ENCODE assay signal across 11 cellular contexts in genomic region chr12:109773384-109774011, GRCh38. TPM values are rescaled to one million over a fixed set of nuclear protein-coding genes. Genes with fewer than 3 reads are reported as not detected.
DNase-seq lines count a peak whose midpoint lies in the region; ATAC-seq, FAIRE-seq and TF ChIP-seq lines count a peak whose summit lies in the region.
"Had no signal": no experiment of that assay in that cellular context is flagged by ENCODE, and none has a peak within 500 bp of the region (broad histone marks: within the 10 kb centered on the region; RNA-seq: fewer than 3 reads in every experiment).

No MANE protein-coding gene starts in this region.

- intact Hi-C loops in K562 (cut with micrococcal nuclease) (loop anchor here (2.0 kb wide), 1 partner anchor 345 kb away; no protein-coding TSS in a partner anchor), lower lobe of right lung (cut with DNase I) (loop anchor here (10.0 kb wide), 1 partner anchor 249 kb away; no protein-coding TSS in a partner anchor)

- CTCF ChIA-PET in K562 (lab: Yijun Ruan, JAX; ENCODE audit: low intra/inter-chr PET ratio): no interaction called here

- no peak for FAIRE-seq in K562 (lab: Jason Lieb, UNC)
- FAIRE-seq: GM18507, H54 had no signal

- in situ Hi-C loops in K562 (cut with MboI): loop anchor here (5.0 kb wide), 1 partner anchor 341 kb away; no protein-coding TSS in a partner anchor

- H4K20me1 ChIP-seq in K562 (replicated peaks; ENCODE audit: control insufficient read depth, insufficient read depth, low read length): peaks cover 11% of the 10 kb centered on the region; the same call in 1 of the 2 replicates

- no TSS peak for BruUV-seq in K562 (replicated peaks; lab: Mats Ljungman, UMichigan)

- TF ChIP-seq CTCF in 22Rv1 (IDR thresholded peaks at IDR 0.05) (no peak), K562 (IDR thresholded peaks at IDR 0.05 in 2 of 3, conservative IDR thresholded peaks at IDR 0.05 in 1 of 3; ENCODE audit: insufficient read depth in 2 of 3, low read depth in 1 of 3, low read length in 3 of 3) (no peak), lower lobe of right lung (IDR thresholded peaks at IDR 0.05) (no peak)

- no peak for TF ChIP-seq EP300 in Ishikawa (IDR thresholded peaks at IDR 0.05; ENCODE audit: borderline replicate concordance)
- TF ChIP-seq EP300 in K562 (IDR thresholded peaks at IDR 0.05; ENCODE audit: low read length): no peak

- TF ChIP-seq RAD21 in Ishikawa (IDR thresholded peaks at IDR 0.05; ENCODE audit: low read depth): no peak
- no peak for TF ChIP-seq RAD21 in K562 (CRISPR knock-in tag; conservative IDR thresholded peaks at IDR 0.05 in 1 of 2, IDR thresholded peaks at IDR 0.05 in 1 of 2)

- POLR2A ChIA-PET in K562 (lab: Yijun Ruan, JAX): no interaction called here

- no peak for ATAC-seq in K562
- peak; percentile 49 to 54 for ATAC-seq in lower lobe of right lung
- ATAC-seq in GM21447 (IDR thresholded peaks at IDR 0.05; ENCODE audit: unreplicated experiment): no peak
- no peak for ATAC-seq in GM21526 (IDR thresholded peaks at IDR 0.05; ENCODE audit: low FRiP score, unreplicated experiment)
- no peak for ATAC-seq in SK-N-SH treated with all-trans-retinoic acid at 6 μM for 48 hours
- ATAC-seq in HG03025 (IDR thresholded peaks at IDR 0.05; ENCODE audit: low FRiP score, unreplicated experiment): no peak

- no peak overlapping the region for H2AFZ ChIP-seq in K562 (ENCODE audit: low read depth, low read length)

- TF ChIP-seq POLR2A in K562 (conservative IDR thresholded peaks at IDR 0.05): no peak

- H3K36me3 ChIP-seq in K562 (ENCODE audit: control insufficient read depth, insufficient read depth, low read length) (no peaks in the 10 kb centered on the region), lower lobe of right lung (no peaks in the 10 kb centered on the region)

- H3K79me2 ChIP-seq in K562 (ENCODE audit: control insufficient read depth, insufficient read depth, low read length): no peaks in the 10 kb centered on the region

- H3K9ac ChIP-seq in K562 (ENCODE audit: insufficient read depth in 1 of 2, low read depth in 2 of 2, low read length in 2 of 2): no peak overlapping the region

- H3K4me3 ChIP-seq in K562: no peak overlapping the region
- H3K4me3 ChIP-seq in lower lobe of right lung: peak overlapping the region; percentile 17

- WGBS in K562 (ENCODE audit: insufficient coverage, low coverage, missing lambda C conversion rate): under 1% methylated on average over 19 of the region's 21 CpGs

- H3K4me2 ChIP-seq in K562 (ENCODE audit: insufficient read depth, low read length): no peak overlapping the region

- peaks cover 6 to 49% of the 10 kb centered on the region in 2 experiments; a peak in 4 of 5 replicates for H3K27me3 ChIP-seq in K562 (ENCODE audit: control insufficient read depth in 2 of 2, insufficient read depth in 2 of 2, low read length in 2 of 2)
- H3K27me3 ChIP-seq in lower lobe of right lung (ENCODE audit: low read depth): no peaks in the 10 kb centered on the region

- H3K9me1 ChIP-seq in K562 (ENCODE audit: control insufficient read depth, insufficient read depth, low read length): no peaks in the 10 kb centered on the region

- no peaks in the 10 kb centered on the region for H3K9me3 ChIP-seq in K562 (replicated peaks; ENCODE audit: control insufficient read depth, insufficient read depth, low read depth, low read length)
- no peaks in the 10 kb centered on the region for H3K9me3 ChIP-seq in lower lobe of right lung

- peak overlapping the region; percentile 31 for H3K27ac ChIP-seq in 22Rv1
- H3K27ac ChIP-seq in K562 (ENCODE audit: extremely low read depth, low read depth, low read length): no peak overlapping the region
- H3K27ac ChIP-seq in lower lobe of right lung: no peak overlapping the region

- H3K4me1 ChIP-seq in K562 (replicated peaks in 1 of 2; ENCODE audit: control insufficient read depth in 2 of 2, insufficient read depth in 2 of 2, low read length in 2 of 2): peaks cover 0 to 19% of the 10 kb centered on the region in 2 experiments; a peak in 3 of 5 replicates
- H3K4me1 ChIP-seq in lower lobe of right lung: peaks cover 12% of the 10 kb centered on the region

- DNase-seq in K562 (ENCODE audit: extremely low read depth in 1 of 4, low spot score in 3 of 4) (no peak), lower lobe of right lung (peak; percentile 48)
- DNase-seq: NCI-H2227 treated with DMSO at 0.1 percent for 48 hours had no signal

TF ChIP-seq in Ishikawa, 13 proteins besides CTCF, POLR2A, EP300 and RAD21 (continues in another document):
- TF ChIP-seq EGR1 (IDR thresholded peaks at IDR 0.05): no peak
- no peak for TF ChIP-seq CREB1 (IDR thresholded peaks at IDR 0.05; ENCODE audit: low read depth)
- no peak for TF ChIP-seq YY1 (IDR thresholded peaks at IDR 0.05; ENCODE audit: low read depth)
- TF ChIP-seq CEBPB (IDR thresholded peaks at IDR 0.05): no peak
- no peak for TF ChIP-seq TAF1 (IDR thresholded peaks at IDR 0.05; ENCODE audit: low read depth)
- TF ChIP-seq TEAD4 (IDR thresholded peaks at IDR 0.05): no peak
- TF ChIP-seq TCF12 (IDR thresholded peaks at IDR 0.05; ENCODE audit: low read depth): no peak
- TF ChIP-seq, protein P1, sequence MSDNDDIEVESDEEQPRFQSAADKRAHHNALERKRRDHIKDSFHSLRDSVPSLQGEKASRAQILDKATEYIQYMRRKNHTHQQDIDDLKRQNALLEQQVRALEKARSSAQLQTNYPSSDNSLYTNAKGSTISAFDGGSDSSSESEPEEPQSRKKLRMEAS (IDR thresholded peaks at IDR 0.05): peak; percentile 96

TF ChIP-seq in SK-N-SH treated with all-trans-retinoic acid at 6 μM for 48 hours, 23 proteins besides CTCF, POLR2A, EP300 and RAD21:
- TF ChIP-seq ESRRG (CRISPR knock-in tag; IDR thresholded peaks at IDR 0.05) (no peak), TOX (CRISPR knock-in tag; IDR thresholded peaks at IDR 0.05; ENCODE audit: borderline replicate concordance) (no peak)

RNA-seq across cellular contexts. Expression of gene TRPV4, which starts 59.7 kb away (rescaled TPM):
- 1.1 TPM in 1 of 2 replicates, not detected in the other for total RNA-seq in K562 (2011; cell fraction: chromatin; rRNA removed; ENCODE audit: low replicate concordance)
- total RNA-seq in K562 (2011; cell fraction: nucleolus; rRNA removed): 0.39 and 0.50 TPM in 2 replicates
- not detected in 2 replicates for total RNA-seq in K562 (2011; cell fraction: nucleoplasm; rRNA removed)
- not detected in 2 replicates for total RNA-seq in K562 (2014; rRNA removed)
- total RNA-seq in K562 (2014; rRNA removed; fragmentation: Illumina TruSeq; extraction: Trizol): not detected in 2 replicates
- not detected in 2 replicates for total RNA-seq in K562 (2015; rRNA removed; fragmentation: Illumina TruSeq; extraction: Trizol)
- total RNA-seq in K562 (2021): not detected in 2 replicates
- polyA plus RNA-seq in K562 (2011; rRNA removed): 0.13 and 0.47 TPM in 2 replicates
- polyA plus RNA-seq in K562 (2011; cell fraction: cytosol; rRNA removed): 0.33 and 0.47 TPM in 2 replicates
- polyA plus RNA-seq in K562 (2011; cell fraction: nucleus; rRNA removed): 0.34 and 0.72 TPM in 2 replicates
- 0.03 TPM in 1 of 2 replicates, not detected in the other for polyA plus RNA-seq in K562 (2012)
- polyA plus RNA-seq in K562 (2014; fragmentation: Illumina TruSeq; extraction: Trizol): not detected in 2 replicates
- polyA plus RNA-seq in K562 (2014; fragmentation: Nextera tagmentation; extraction: Ambion mirVana): not detected
- 0.03 TPM in 1 of 2 replicates, not detected in the other for polyA plus RNA-seq in K562 (2014; rRNA removed)
- 0.39 TPM in 1 of 2 replicates, not detected in the other for polyA minus RNA-seq in K562 (2011; rRNA and poly(A)+ RNA removed)
- polyA minus RNA-seq in K562 (2011; cell fraction: cytosol; rRNA and poly(A)+ RNA removed): not detected in 2 replicates
- 0.40 and 1.7 TPM in 2 replicates for polyA minus RNA-seq in K562 (2011; cell fraction: nucleus; rRNA and poly(A)+ RNA removed)
- total RNA-seq in lower lobe of right lung: 7.7 TPM

RNA-seq across cellular contexts. Expression of gene FAM222A, which starts 59.9 kb away (rescaled TPM):
- 0.21 TPM in 1 of 2 replicates, not detected in the other for total RNA-seq in K562 (2011; cell fraction: chromatin; rRNA removed; ENCODE audit: low replicate concordance)
- total RNA-seq in K562 (2011; cell fraction: nucleolus; rRNA removed): 0.33 and 0.39 TPM in 2 replicates
- total RNA-seq in K562 (2011; cell fraction: nucleoplasm; rRNA removed): not detected in 2 replicates
- total RNA-seq in K562 (2014; rRNA removed) (0.14 and 0.49 TPM in 2 replicates), K562 (2014; rRNA removed; fragmentation: Illumina TruSeq; extraction: Trizol) (0.06 and 0.07 TPM in 2 replicates), K562 (2015; rRNA removed; fragmentation: Illumina TruSeq; extraction: Trizol) (0.26 and 0.36 TPM in 2 replicates), K562 (2021) (0.29 and 0.83 TPM in 2 replicates), lower lobe of right lung (2.4 TPM)
- polyA plus RNA-seq in K562 (2011; rRNA removed) (0.04 and 0.05 TPM in 2 replicates), K562 (2014; fragmentation: Illumina TruSeq; extraction: Trizol) (0.10 and 0.18 TPM in 2 replicates), K562 (2014; fragmentation: Nextera tagmentation; extraction: Ambion mirVana) (under 1 TPM in 1 of 2 experiments, not detected in 1; 0.03 TPM), K562 (2014; rRNA removed) (0.11 and 0.36 TPM in 2 replicates)
- 0.10 and 0.46 TPM in 2 replicates for polyA plus RNA-seq in K562 (2011; cell fraction: cytosol; rRNA removed)
- 0.06 and 0.18 TPM in 2 replicates for polyA plus RNA-seq in K562 (2011; cell fraction: nucleus; rRNA removed)
- polyA plus RNA-seq in K562 (2012): 0.35 and 0.40 TPM in 2 replicates
- polyA minus RNA-seq in K562 (2011; rRNA and poly(A)+ RNA removed): 0.06 TPM in 1 of 2 replicates, not detected in the other
- 0.29 TPM in 1 of 2 replicates, not detected in the other for polyA minus RNA-seq in K562 (2011; cell fraction: cytosol; rRNA and poly(A)+ RNA removed)
- 0.40 and 0.56 TPM in 2 replicates for polyA minus RNA-seq in K562 (2011; cell fraction: nucleus; rRNA and poly(A)+ RNA removed)

Comparison
In these comparisons a context has a peak if more than half of its experiments do, and no peak if none do; other contexts are left out.
1. ATAC-seq: peak in lower lobe of right lung (2 of 2); none in K562 (single experiment), GM21447 (single experiment), GM21526 (single experiment), SK-N-SH treated with all-trans-retinoic acid at 6 μM for 48 hours (single experiment) and HG03025 (single experiment).